ENCODE assay signal across 29 cellular contexts in genomic region chr12:92530706-92531105, GRCh38.
DNase-seq lines count a peak whose midpoint lies in the region; ATAC-seq, FAIRE-seq and TF ChIP-seq lines count a peak whose summit lies in the region.
"Had no signal": no experiment of that assay in that cellular context is flagged by ENCODE, and none has a peak within 500 bp of the region (broad histone marks: within the 10 kb centered on the region; RNA-seq: fewer than 3 reads in every experiment).

No MANE protein-coding gene starts in this region.

- no peak overlapping the region for H3K9ac ChIP-seq in OCI-LY3 (ENCODE audit: low read length)

- in situ Hi-C loops in transverse colon (cut with MboI; ENCODE audit: low pct_ligation_motif_present in 1 of 4, low pct_unique_long_range_greater_than_20kb in 1 of 4, low sequenced_read_pairs in 3 of 4): no loop called here

- peaks cover 16% of the 10 kb centered on the region for H3K4me1 ChIP-seq in OCI-LY3 (ENCODE audit: low read length)
- H3K4me1 ChIP-seq in small intestine (ENCODE audit: control insufficient read depth in 2 of 2, insufficient read depth in 1 of 2, low read depth in 1 of 2, low read length in 1 of 2): no peaks in the 10 kb centered on the region
- peaks cover 0 to 4% (median 0%) of the 10 kb centered on the region in 4 donors for H3K4me1 ChIP-seq in transverse colon
- H3K4me1 ChIP-seq: Caco-2 had no signal

- H3K9me3 ChIP-seq in OCI-LY3 (ENCODE audit: insufficient read depth, low read length) (no peaks in the 10 kb centered on the region), small intestine (ENCODE audit: control insufficient read depth, low read depth) (no peaks in the 10 kb centered on the region), transverse colon (no peaks in the 10 kb centered on the region)
- H3K9me3 ChIP-seq: Caco-2, MG63 had no signal

- CTCF ChIA-PET in T-cell (lab: Charles Lee): no interaction called here

- TF ChIP-seq POLR2A in transverse colon (IDR thresholded peaks at IDR 0.05): no peak

- H3K4me3 ChIP-seq in OCI-LY3 (ENCODE audit: low read length) (no peak overlapping the region), small intestine (ENCODE audit: low read depth in 1 of 2, low read length in 2 of 2) (no peak overlapping the region), transverse colon (no peak overlapping the region)
- H3K4me3 ChIP-seq: MG63 had no signal

- intact Hi-C loops in transverse colon (cut with DNase I; ENCODE audit: low total_unique reads): no loop called here

- no peak for ATAC-seq in T-cell (replicated peaks in 1 of 4)
- ATAC-seq: CD8-positive, alpha-beta T cell had no signal

- TF ChIP-seq EP300 in transverse colon (IDR thresholded peaks at IDR 0.05; ENCODE audit: low read depth): no peak

- H3K79me2 ChIP-seq in OCI-LY3 (ENCODE audit: low read length): no peaks in the 10 kb centered on the region

- POLR2A ChIA-PET in T-cell (lab: Charles Lee): interaction anchor here (0.5 to 0.6 kb wide), 2 partner anchors 28 to 328 kb away, joined by 3 to 5 read pairs; no protein-coding TSS in a partner anchor

- H3K27ac Mint-ChIP-seq in T-cell: no peak overlapping the region
- H3K27ac Mint-ChIP-seq: B cell; CD8-positive, alpha-beta T cell had no signal

- H4K20me1 ChIP-seq in OCI-LY3 (ENCODE audit: insufficient read depth, low read length): no peaks in the 10 kb centered on the region

- no peak overlapping the region for H3K4me3 Mint-ChIP-seq in T-cell
- H3K4me3 Mint-ChIP-seq: B cell; CD8-positive, alpha-beta T cell had no signal

- DNase-seq in DMS53 (lab: John Stamatoyannopoulos, UW) (peak; percentile 41), DMS53 treated with DMSO at 0.1 percent for 48 hours (lab: John Stamatoyannopoulos, UW; ENCODE audit: unreplicated experiment) (no peak), kidney tubule cell (ENCODE audit: low spot score) (peak; percentile 77), small intestine (peak; percentile 36), T-cell (no peak), occipital lobe (lab: John Stamatoyannopoulos, UW) (no peak), transverse colon (no peak)
- DNase-seq: Caco-2; CD8-positive, alpha-beta T cell; DMS79 treated with DMSO at 0.1 percent for 48 hours; GF-D8; GOT3; HCEC 1CT; IMR-90; KG1; MG63; NCI-H1105 treated with DMSO at 0.1 percent for 48 hours; NCI-H1694; NCI-H2029 treated with DMSO at 0.1 percent for 48 hours; NCI-H446 treated with DMSO at 0.1 percent for 48 hours; NCI-H526; NCI-H82; NK-92 treated with Interleukin-12 subunit alpha and Interleukin-12 subunit beta, amount 100 ng/mL, for 24 hours; SHP77 had no signal

- no peaks in the 10 kb centered on the region for H3K27me3 ChIP-seq in OCI-LY3 (ENCODE audit: low read depth, low read length)
- H3K27me3 ChIP-seq in small intestine (ENCODE audit: control insufficient read depth in 2 of 2, insufficient read depth in 2 of 2, low read length in 2 of 2): no peaks in the 10 kb centered on the region
- no peaks in the 10 kb centered on the region for H3K27me3 ChIP-seq in transverse colon
- H3K27me3 ChIP-seq: MG63 had no signal

- H3K27ac ChIP-seq in OCI-LY3 (ENCODE audit: low read length): no peak overlapping the region
- no peak overlapping the region for H3K27ac ChIP-seq in small intestine (ENCODE audit: low read depth in 1 of 2, low read length in 1 of 2)
- no peak overlapping the region for H3K27ac ChIP-seq in transverse colon
- H3K27ac ChIP-seq: 22Rv1, C4-2B, RWPE1 had no signal

- H2AFZ ChIP-seq in OCI-LY3 (ENCODE audit: low read depth, low read length): 0 out of 2 replicates have a peak overlapping the region, but pooled peaks have one; percentile 7

- TF ChIP-seq CTCF in OCI-LY3 (IDR thresholded peaks at IDR 0.05; ENCODE audit: low read depth, low read length) (no peak), transverse colon (IDR thresholded peaks at IDR 0.05) (no peak)

- H3K4me1 Mint-ChIP-seq in T-cell: peaks cover 7 to 11% (median 8%) of the 10 kb centered on the region in 3 donors

- H3K9me3 Mint-ChIP-seq in T-cell: no peaks in the 10 kb centered on the region
- H3K9me3 Mint-ChIP-seq: CD8-positive, alpha-beta T cell had no signal

- H3K36me3 ChIP-seq in OCI-LY3 (replicated peaks; ENCODE audit: low read depth, low read length) (no peaks in the 10 kb centered on the region), small intestine (ENCODE audit: control insufficient read depth in 2 of 2, insufficient read depth in 2 of 2, low read length in 2 of 2) (no peaks in the 10 kb centered on the region), transverse colon (no peaks in the 10 kb centered on the region)
- H3K36me3 ChIP-seq: MG63 had no signal

- no peak for FAIRE-seq in small intestine (lab: Jason Lieb, UNC)

- H3K36me3 Mint-ChIP-seq in T-cell: peaks cover 3% of the 10 kb centered on the region
- H3K36me3 Mint-ChIP-seq: CD8-positive, alpha-beta T cell had no signal

- no peak overlapping the region for H3K4me2 ChIP-seq in OCI-LY3 (ENCODE audit: low read length)

- WGBS in small intestine, 3 donors: 68 to 83% (median 71%) methylated on average over 1 of the region's 1 CpG
- WGBS in transverse colon (ENCODE audit: low coverage in 1 of 2), 2 donors: 65% methylated on average over 1 of the region's 1 CpG; no CpG with 5 or more reads in 1 of the 2 donors

- H3K27me3 Mint-ChIP-seq in T-cell: no peaks in the 10 kb centered on the region
- H3K27me3 Mint-ChIP-seq: B cell had no signal

Comparison
In these comparisons a context has a peak if more than half of its experiments do, and no peak if none do; other contexts are left out.
1. DNase-seq: peak in DMS53 (single experiment), kidney tubule cell (single experiment) and small intestine (single experiment); none in DMS53 treated with DMSO at 0.1 percent for 48 hours (single experiment), T-cell (0 of 34), occipital lobe (single experiment) and transverse colon (single experiment).